22 cellular contexts compared by ENCODE assay signal in the genomic region with DNA sequence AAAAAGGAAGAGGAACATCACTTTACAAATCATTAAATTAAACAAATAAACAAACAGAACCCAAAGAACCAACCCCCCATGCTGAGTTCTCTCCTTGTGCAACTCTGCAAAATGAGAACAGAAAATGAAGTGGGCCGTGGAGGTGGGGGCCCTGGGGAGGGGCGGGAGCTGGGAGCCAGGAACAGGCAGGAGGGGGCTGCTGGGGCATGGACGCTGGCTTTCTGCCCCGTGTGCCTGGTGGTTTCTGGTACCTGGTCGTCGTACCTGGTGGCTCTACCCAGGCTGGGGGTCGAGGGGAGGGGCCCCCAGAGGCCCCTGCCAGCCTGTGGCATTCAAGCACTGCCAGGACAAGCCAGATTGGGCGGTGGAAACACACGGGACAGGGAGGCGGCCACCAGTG. TPM values are rescaled to one million over a fixed set of nuclear protein-coding genes. Genes with fewer than 3 reads are reported as not detected.
DNase-seq lines count a peak whose midpoint lies in the region; ATAC-seq and TF ChIP-seq lines count a peak whose summit lies in the region.
"Had no signal": no experiment of that assay in that cellular context is flagged by ENCODE, and none has a peak within 500 bp of the region (broad histone marks: within the 10 kb centered on the region; RNA-seq: fewer than 3 reads in every experiment).

No MANE protein-coding gene starts in this region.

- TF ChIP-seq CTCF in RWPE1 (conservative IDR thresholded peaks at IDR 0.05; ENCODE audit: low read depth) (no peak), prostate gland (IDR thresholded peaks at IDR 0.05) (no peak), thyroid gland (IDR thresholded peaks at IDR 0.05) (no peak)

- H3K4me1 Mint-ChIP-seq in dendritic cell treated with granulocyte-macrophage colony-stimulating factor and Interleukin-4, amounts not matched to agents 40 ng/mL and 50 ng/mL, for 4 days (ENCODE audit: low read depth): peaks cover 47% of the 10 kb centered on the region
- H3K4me1 Mint-ChIP-seq in activated CD8-positive, alpha-beta memory T cell treated with anti-CD3 and anti-CD28 coated beads, Interleukin-2, amount 10 ng/mL, durations not matched to agents 7 days and 5 days: peaks cover 4% of the 10 kb centered on the region
- H3K4me1 Mint-ChIP-seq: activated T-helper 17 cell treated with anti-CD3 and anti-CD28 coated beads, Interleukin-2, amount 50 U/mL, for 72 hours; nephron had no signal

- H3K27ac Mint-ChIP-seq in dendritic cell treated with granulocyte-macrophage colony-stimulating factor and Interleukin-4, amounts not matched to agents 40 ng/mL and 50 ng/mL, for 4 days: peak overlapping the region; percentile 73
- H3K27ac Mint-ChIP-seq in activated CD8-positive, alpha-beta memory T cell treated with anti-CD3 and anti-CD28 coated beads, Interleukin-2, amount 10 ng/mL, durations not matched to agents 7 days and 5 days: no peak overlapping the region
- H3K27ac Mint-ChIP-seq: activated naive CD8-positive, alpha-beta T cell treated with anti-CD3 and anti-CD28 coated beads, Interleukin-2, amount 50 U/mL, for 24 hours; activated T-helper 17 cell treated with anti-CD3 and anti-CD28 coated beads, Interleukin-2, amount 50 U/mL, for 72 hours; nephron; stimulated activated naive CD8-positive, alpha-beta T cell treated with anti-CD3 and anti-CD28 coated beads, Interleukin-15, Interleukin-2, amounts not matched to agents 100 ng/mL and 50 ng/mL, for 24 hours had no signal

- no peaks in the 10 kb centered on the region for H3K9me3 Mint-ChIP-seq in dendritic cell treated with granulocyte-macrophage colony-stimulating factor and Interleukin-4, amounts not matched to agents 40 ng/mL and 50 ng/mL, for 4 days
- H3K9me3 Mint-ChIP-seq in activated CD8-positive, alpha-beta memory T cell treated with anti-CD3 and anti-CD28 coated beads, Interleukin-2, amount 10 ng/mL, durations not matched to agents 7 days and 5 days (ENCODE audit: low read depth): no peaks in the 10 kb centered on the region
- H3K9me3 Mint-ChIP-seq: activated naive CD8-positive, alpha-beta T cell treated with anti-CD3 and anti-CD28 coated beads, Interleukin-2, amount 50 U/mL, for 24 hours; activated T-helper 17 cell treated with anti-CD3 and anti-CD28 coated beads, Interleukin-2, amount 50 U/mL, for 72 hours; nephron; stimulated activated naive CD8-positive, alpha-beta T cell treated with anti-CD3 and anti-CD28 coated beads, Interleukin-15, Interleukin-2, amounts not matched to agents 100 ng/mL and 50 ng/mL, for 24 hours; T-cell had no signal

- H3K27ac ChIP-seq in RWPE1: peak overlapping the region; percentile 85
- H3K27ac ChIP-seq in prostate gland: peak overlapping the region; percentile 78 to 83
- H3K27ac ChIP-seq in thyroid gland: peak overlapping the region; percentile 81 to 97 (median 96)
- H3K27ac ChIP-seq: cardiac muscle cell had no signal

- WGBS in prostate gland: 31% methylated on average over 10 of the region's 10 CpGs
- WGBS in thyroid gland, 2 donors: 43 to 46% methylated on average over 10 of the region's 10 CpGs

- H3K27me3 Mint-ChIP-seq in dendritic cell treated with granulocyte-macrophage colony-stimulating factor and Interleukin-4, amounts not matched to agents 40 ng/mL and 50 ng/mL, for 4 days: no peaks in the 10 kb centered on the region
- H3K27me3 Mint-ChIP-seq in activated CD8-positive, alpha-beta memory T cell treated with anti-CD3 and anti-CD28 coated beads, Interleukin-2, amount 10 ng/mL, durations not matched to agents 7 days and 5 days: no peaks in the 10 kb centered on the region
- H3K27me3 Mint-ChIP-seq: activated naive CD8-positive, alpha-beta T cell treated with anti-CD3 and anti-CD28 coated beads, Interleukin-2, amount 50 U/mL, for 24 hours; activated T-helper 17 cell treated with anti-CD3 and anti-CD28 coated beads, Interleukin-2, amount 50 U/mL, for 72 hours; stimulated activated naive CD8-positive, alpha-beta T cell treated with anti-CD3 and anti-CD28 coated beads, Interleukin-15, Interleukin-2, amounts not matched to agents 100 ng/mL and 50 ng/mL, for 24 hours; T-cell had no signal

- POLR2A ChIA-PET in RWPE1 (lab: Yijun Ruan, JAX; ENCODE audit: low non-redundant PET): interaction anchor here (0.9 kb wide), 1 partner anchor 123 kb away, joined by 4 read pairs; a partner anchor contains a TSS

- CTCF ChIA-PET in RWPE1 (lab: Yijun Ruan, JAX): interaction anchor here (0.6 to 4.0 kb wide), 5 partner anchors 15 to 526 kb away, joined by 3 to 29 read pairs (median 13); no protein-coding TSS in a partner anchor
- CTCF ChIA-PET in activated CD8-positive, alpha-beta memory T cell treated with anti-CD3 and anti-CD28 coated beads, Interleukin-2, amount 10 ng/mL, durations not matched to agents 7 days and 5 days (lab: Charles Lee): interaction anchor here (1.0 to 3.7 kb wide), 4 partner anchors 10 to 134 kb away, joined by 3 to 30 read pairs (median 4); a partner anchor contains a TSS

- no peaks in the 10 kb centered on the region for H3K27me3 ChIP-seq in prostate gland (replicated peaks; ENCODE audit: insufficient read depth)
- H3K27me3 ChIP-seq in thyroid gland: no peaks in the 10 kb centered on the region
- H3K27me3 ChIP-seq: cardiac muscle cell had no signal

- intact Hi-C loops in dendritic cell treated with granulocyte-macrophage colony-stimulating factor and Interleukin-4, amounts not matched to agents 40 ng/mL and 50 ng/mL, for 4 days (cut with micrococcal nuclease): no loop called here
- intact Hi-C loops in prostate gland (cut with DNase I): loop anchor here (10.0 kb wide), 1 partner anchor 239 kb away; no protein-coding TSS in a partner anchor
- intact Hi-C loops in thyroid gland (cut with DNase I): no loop called here

- H3K4me1 ChIP-seq in prostate gland (replicated peaks) (peaks cover 16% of the 10 kb centered on the region), thyroid gland (peaks cover 47 to 66% of the 10 kb centered on the region in 2 donors)

- peaks cover 68% of the 10 kb centered on the region for H3K36me3 Mint-ChIP-seq in dendritic cell treated with granulocyte-macrophage colony-stimulating factor and Interleukin-4, amounts not matched to agents 40 ng/mL and 50 ng/mL, for 4 days (ENCODE audit: low read depth)
- H3K36me3 Mint-ChIP-seq in activated CD8-positive, alpha-beta memory T cell treated with anti-CD3 and anti-CD28 coated beads, Interleukin-2, amount 10 ng/mL, durations not matched to agents 7 days and 5 days: peaks cover 6% of the 10 kb centered on the region

- H3K4me3 Mint-ChIP-seq in dendritic cell treated with granulocyte-macrophage colony-stimulating factor and Interleukin-4, amounts not matched to agents 40 ng/mL and 50 ng/mL, for 4 days: peak overlapping the region; percentile 32
- no peak overlapping the region for H3K4me3 Mint-ChIP-seq in activated CD8-positive, alpha-beta memory T cell treated with anti-CD3 and anti-CD28 coated beads, Interleukin-2, amount 10 ng/mL, durations not matched to agents 7 days and 5 days
- H3K4me3 Mint-ChIP-seq: activated naive CD8-positive, alpha-beta T cell treated with anti-CD3 and anti-CD28 coated beads, Interleukin-2, amount 50 U/mL, for 24 hours; activated T-helper 17 cell treated with anti-CD3 and anti-CD28 coated beads, Interleukin-2, amount 50 U/mL, for 72 hours; CD14-positive monocyte; nephron; stimulated activated naive CD8-positive, alpha-beta T cell treated with anti-CD3 and anti-CD28 coated beads, Interleukin-15, Interleukin-2, amounts not matched to agents 100 ng/mL and 50 ng/mL, for 24 hours; T-cell had no signal

- DNase-seq in RWPE1 (ENCODE audit: low spot score) (no peak), prostate gland (ENCODE audit: low spot score) (no peak), thyroid gland (peak; percentile 32 to 40), NCI-H524 treated with DMSO at 0.1 percent for 48 hours (lab: John Stamatoyannopoulos, UW) (no peak), NCI-H1105 (lab: John Stamatoyannopoulos, UW) (no peak)
- no peak for DNase-seq in activated CD8-positive, alpha-beta memory T cell treated with anti-CD3 and anti-CD28 coated beads, Interleukin-2, amount 10 ng/mL, durations not matched to agents 7 days and 5 days
- DNase-seq: activated CD4-positive, alpha-beta T cell treated with anti-CD3 and anti-CD28 coated beads for 48 hours; activated naive CD8-positive, alpha-beta T cell treated with anti-CD3 and anti-CD28 coated beads, Interleukin-2, amount 50 U/mL, for 24 hours; DMS 273 treated with DMSO at 0.1 percent for 48 hours; erythroblast; NCI-H1417; NCI-H748 treated with DMSO at 0.1 percent for 48 hours; SHP77; stimulated activated CD4-positive, alpha-beta T cell treated with anti-CD3 and anti-CD28 coated beads, Interleukin-2, amount 100 ng/mL, for 48 hours; T-cell had no signal

- H3K4me3 ChIP-seq in prostate gland: no peak overlapping the region
- no peak overlapping the region for H3K4me3 ChIP-seq in thyroid gland (replicated peaks in 1 of 3)
- H3K4me3 ChIP-seq: cardiac muscle cell had no signal

- no peak for TF ChIP-seq POLR2A in prostate gland (IDR thresholded peaks at IDR 0.05)
- TF ChIP-seq POLR2A in thyroid gland (IDR thresholded peaks at IDR 0.05): no peak

- H3K9me3 ChIP-seq in prostate gland (no peaks in the 10 kb centered on the region), thyroid gland (no peaks in the 10 kb centered on the region)

- H3K36me3 ChIP-seq in prostate gland (no peaks in the 10 kb centered on the region), thyroid gland (peaks cover 14 to 16% of the 10 kb centered on the region in 2 donors)

- ATAC-seq in activated CD8-positive, alpha-beta memory T cell treated with anti-CD3 and anti-CD28 coated beads, Interleukin-2, amount 10 ng/mL, durations not matched to agents 7 days and 5 days: no peak
- no peak for ATAC-seq in GM19395 (IDR thresholded peaks at IDR 0.05; ENCODE audit: unreplicated experiment)
- ATAC-seq: activated naive CD8-positive, alpha-beta T cell treated with anti-CD3 and anti-CD28 coated beads, Interleukin-2, amount 50 U/mL, for 24 hours; activated T-helper 17 cell treated with anti-CD3 and anti-CD28 coated beads, Interleukin-2, amount 50 U/mL, for 72 hours; T-cell had no signal

RNA-seq across cellular contexts. Expression of a gene that starts 10.8 kb away (rescaled TPM):
- total RNA-seq in prostate gland (under 1 TPM; 0.09 to 0.28 TPM), thyroid gland (under 1 TPM in 2 of 4 donors, not detected in 2; 0.22 to 0.34 TPM)
- not detected for total RNA-seq in activated CD8-positive, alpha-beta memory T cell treated with anti-CD3 and anti-CD28 coated beads, Interleukin-2, amount 10 ng/mL, durations not matched to agents 7 days and 5 days
- total RNA-seq: activated T-helper 17 cell treated with anti-CD3 and anti-CD28 coated beads, Interleukin-2, amount 50 U/mL, for 72 hours; cardiac muscle cell; T-cell had no signal

RNA-seq across cellular contexts. Expression of a gene that starts 11.0 kb away (rescaled TPM):
- 100 to 1,000 TPM in 1 of 2 donors, 10 to 100 TPM in 1; 39.9 to 102 TPM for total RNA-seq in prostate gland
- 10 to 100 TPM; 31.2 to 38.6 (median 35.0) TPM for total RNA-seq in thyroid gland
- total RNA-seq in activated CD8-positive, alpha-beta memory T cell treated with anti-CD3 and anti-CD28 coated beads, Interleukin-2, amount 10 ng/mL, durations not matched to agents 7 days and 5 days: 10 to 100 TPM; 50.0 to 68.9 TPM

RNA-seq across cellular contexts. Expression of a gene that starts 26.9 kb away (rescaled TPM):
- total RNA-seq in prostate gland (10 to 100 TPM in 1 of 2 donors, under 1 TPM in 1; 0.73 to 61.8 TPM), thyroid gland (1 to 10 TPM; 1.3 to 4.3 (median 2.1) TPM)
- 100 to 1,000 TPM; 228 to 410 TPM for total RNA-seq in activated CD8-positive, alpha-beta memory T cell treated with anti-CD3 and anti-CD28 coated beads, Interleukin-2, amount 10 ng/mL, durations not matched to agents 7 days and 5 days
- total RNA-seq: cardiac muscle cell had no signal

Comparison
In these comparisons a context has a peak if more than half of its experiments do, and no peak if none do; other contexts are left out.
1. DNase-seq: peak in thyroid gland (2 of 2); none in RWPE1 (single experiment), prostate gland (single experiment), activated CD8-positive, alpha-beta memory T cell treated with anti-CD3 and anti-CD28 coated beads, Interleukin-2, amount 10 ng/mL, durations not matched to agents 7 days and 5 days (single experiment), NCI-H524 treated with DMSO at 0.1 percent for 48 hours (single experiment) and NCI-H1105 (single experiment).
2. Peak in every context shown above with its lines, with median percentiles within 50 percentile points of each other: H3K27ac ChIP-seq.